14 cellular contexts compared by ENCODE assay signal in genomic region chr16:31429314-31429713, GRCh38. TPM values are rescaled to one million over a fixed set of nuclear protein-coding genes. Genes with fewer than 3 reads are reported as not detected.
"Had no signal": no experiment of that assay in that cellular context is flagged by ENCODE, and none has a peak within 500 bp of the region (broad histone marks: within the 10 kb centered on the region; RNA-seq: fewer than 3 reads in every experiment).

No MANE protein-coding gene starts in this region.

- DNase-seq: activated CD4-positive, alpha-beta T cell treated with anti-CD3 and anti-CD28 coated beads, Interleukin-2, amount 50 U/mL, for 1 hour; activated naive CD4-positive, alpha-beta T cell treated with anti-CD3 and anti-CD28 coated beads for 36 hours; activated naive CD8-positive, alpha-beta T cell treated with anti-CD3 and anti-CD28 coated beads, Interleukin-2, amount 50 U/mL, for 24 hours; activated T-cell treated with anti-CD3 and anti-CD28 coated beads for 4 hours; glutamatergic neuron; left colon; SK-N-SH; T-cell; T-helper 9 cell; thyroid gland had no signal

- H3K9ac ChIP-seq: SK-N-SH had no signal

- H3K27ac Mint-ChIP-seq: activated naive CD4-positive, alpha-beta T cell treated with anti-CD3 and anti-CD28 coated beads for 36 hours; activated naive CD8-positive, alpha-beta T cell treated with anti-CD3 and anti-CD28 coated beads, Interleukin-2, amount 50 U/mL, for 24 hours; T-cell had no signal

- H3K9me3 ChIP-seq: esophagus muscularis mucosa, SK-N-SH, thyroid gland had no signal

- ATAC-seq: activated naive CD8-positive, alpha-beta T cell treated with anti-CD3 and anti-CD28 coated beads, Interleukin-2, amount 50 U/mL, for 24 hours; left colon; T-cell had no signal

- H3K9me3 Mint-ChIP-seq: activated naive CD4-positive, alpha-beta T cell treated with anti-CD3 and anti-CD28 coated beads for 36 hours; activated naive CD8-positive, alpha-beta T cell treated with anti-CD3 and anti-CD28 coated beads, Interleukin-2, amount 50 U/mL, for 24 hours; nephron; T-cell had no signal

- H3K27me3 ChIP-seq: esophagus muscularis mucosa, thyroid gland had no signal

- H3K36me3 ChIP-seq: thyroid gland had no signal

- H3K4me3 Mint-ChIP-seq: activated naive CD4-positive, alpha-beta T cell treated with anti-CD3 and anti-CD28 coated beads for 36 hours; activated naive CD8-positive, alpha-beta T cell treated with anti-CD3 and anti-CD28 coated beads, Interleukin-2, amount 50 U/mL, for 24 hours had no signal

- H3K4me3 ChIP-seq: esophagus muscularis mucosa, thyroid gland had no signal

- H3K4me2 ChIP-seq: SK-N-SH had no signal

- H3K36me3 Mint-ChIP-seq: T-cell had no signal

- H3K27ac ChIP-seq: thyroid gland had no signal

RNA-seq across cellular contexts. Expression of gene COX6A2, which starts 1.2 kb away (rescaled TPM):
- total RNA-seq: activated naive CD4-positive, alpha-beta T cell treated with anti-CD3 and anti-CD28 coated beads for 36 hours; left colon; lung microvascular endothelial cell; mononuclear cell; T-cell; thyroid gland had no signal
- polyA plus RNA-seq: SK-N-SH had no signal

RNA-seq across cellular contexts. Expression of gene ZNF843, which starts 13.3 kb away (rescaled TPM):
- total RNA-seq: mononuclear cell had no signal

RNA-seq across cellular contexts. Expression of gene ITGAD, which starts 36.2 kb away (rescaled TPM):
- total RNA-seq: activated naive CD4-positive, alpha-beta T cell treated with anti-CD3 and anti-CD28 coated beads for 36 hours; lung microvascular endothelial cell; thyroid gland had no signal
- polyA plus RNA-seq: SK-N-SH had no signal
